Comparison of ENCODE assay signal across 9 cellular contexts in genomic region chr4:10033191-10033881, GRCh38.
A peak's percentile ranks its signal among the peaks of the same experiment; 100 is the strongest.
DNase-seq lines count a peak whose midpoint lies in the region; ATAC-seq, FAIRE-seq and TF ChIP-seq lines count a peak whose summit lies in the region.
"Had no signal": no experiment of that assay in that cellular context is flagged by ENCODE, and none has a peak within 500 bp of the region (broad histone marks: within the 10 kb centered on the region; RNA-seq: fewer than 3 reads in every experiment).

No MANE protein-coding gene starts in this region.

- peak overlapping the region; percentile 35 for H3K27ac ChIP-seq in muscle layer of duodenum (ENCODE audit: low read length)

- no peak for ATAC-seq in GM18505 (IDR thresholded peaks at IDR 0.05; ENCODE audit: unreplicated experiment)

- H3K9me3 ChIP-seq in muscle layer of duodenum (ENCODE audit: control insufficient read depth in 1 of 2, low read length in 2 of 2): no peaks in the 10 kb centered on the region

- H3K36me3 ChIP-seq in muscle layer of duodenum (ENCODE audit: control insufficient read depth in 1 of 2, insufficient read depth in 2 of 2, low read length in 2 of 2): no peaks in the 10 kb centered on the region

- in situ Hi-C loops in GM13977 (cut with MboI; ENCODE audit: low pct_unique_long_range_greater_than_20kb, low sequenced_read_pairs, unreplicated experiment): no loop called here

- peak; percentile 42 for DNase-seq in CD1c-positive myeloid dendritic cell (ENCODE audit: extremely low spot score)
- DNase-seq in HTR-8/SVneo (ENCODE audit: insufficient read length, low spot score): peak; percentile 53
- DNase-seq in choroid plexus epithelial cell (ENCODE audit: low read depth): peak; percentile 73
- no peak for DNase-seq in ecto neural progenitor cell (ENCODE audit: low spot score)
- no peak for DNase-seq in D721Med (ENCODE audit: insufficient read length, low spot score)
- no peak for DNase-seq in GM13977 (ENCODE audit: low spot score)
- DNase-seq: NCI-H748 treated with DMSO at 0.1 percent for 48 hours had no signal

- no peaks in the 10 kb centered on the region for H3K27me3 ChIP-seq in muscle layer of duodenum (ENCODE audit: low read depth, low read length)

- TF ChIP-seq CTCF in choroid plexus epithelial cell (conservative IDR thresholded peaks at IDR 0.05; ENCODE audit: low read depth, low read length) (no peak), D721Med (IDR thresholded peaks at IDR 0.05; ENCODE audit: insufficient read depth, missing control alignments) (no peak), GM13977 (IDR thresholded peaks at IDR 0.05; ENCODE audit: extremely low read depth, insufficient read depth, missing control alignments) (no peak)

- FAIRE-seq in HTR-8/SVneo (lab: Jason Lieb, UNC) (no peak), D721Med (lab: Jason Lieb, UNC) (no peak)

- TF ChIP-seq POLR2A in GM18505 (IDR thresholded peaks at IDR 0.05; ENCODE audit: borderline replicate concordance, extremely low read depth, insufficient read depth, insufficient read length): no peak

- H3K4me3 ChIP-seq in choroid plexus epithelial cell (ENCODE audit: low read depth, low read length) (no peak overlapping the region), muscle layer of duodenum (ENCODE audit: low read depth in 1 of 2, low read length in 2 of 2) (no peak overlapping the region)

- H3K4me1 ChIP-seq in muscle layer of duodenum (ENCODE audit: control insufficient read depth in 1 of 2, insufficient read depth in 2 of 2, low read length in 2 of 2): peaks cover 8 to 13% of the 10 kb centered on the region in 2 donors

Comparison
In these comparisons a context has a peak if more than half of its experiments do, and no peak if none do; other contexts are left out.
1. DNase-seq: peak in CD1c-positive myeloid dendritic cell (single experiment), HTR-8/SVneo (single experiment) and choroid plexus epithelial cell (single experiment); none in ecto neural progenitor cell (single experiment), D721Med (single experiment) and GM13977 (single experiment).